ENCODE assay signal across 8 cellular contexts in the genomic region with DNA sequence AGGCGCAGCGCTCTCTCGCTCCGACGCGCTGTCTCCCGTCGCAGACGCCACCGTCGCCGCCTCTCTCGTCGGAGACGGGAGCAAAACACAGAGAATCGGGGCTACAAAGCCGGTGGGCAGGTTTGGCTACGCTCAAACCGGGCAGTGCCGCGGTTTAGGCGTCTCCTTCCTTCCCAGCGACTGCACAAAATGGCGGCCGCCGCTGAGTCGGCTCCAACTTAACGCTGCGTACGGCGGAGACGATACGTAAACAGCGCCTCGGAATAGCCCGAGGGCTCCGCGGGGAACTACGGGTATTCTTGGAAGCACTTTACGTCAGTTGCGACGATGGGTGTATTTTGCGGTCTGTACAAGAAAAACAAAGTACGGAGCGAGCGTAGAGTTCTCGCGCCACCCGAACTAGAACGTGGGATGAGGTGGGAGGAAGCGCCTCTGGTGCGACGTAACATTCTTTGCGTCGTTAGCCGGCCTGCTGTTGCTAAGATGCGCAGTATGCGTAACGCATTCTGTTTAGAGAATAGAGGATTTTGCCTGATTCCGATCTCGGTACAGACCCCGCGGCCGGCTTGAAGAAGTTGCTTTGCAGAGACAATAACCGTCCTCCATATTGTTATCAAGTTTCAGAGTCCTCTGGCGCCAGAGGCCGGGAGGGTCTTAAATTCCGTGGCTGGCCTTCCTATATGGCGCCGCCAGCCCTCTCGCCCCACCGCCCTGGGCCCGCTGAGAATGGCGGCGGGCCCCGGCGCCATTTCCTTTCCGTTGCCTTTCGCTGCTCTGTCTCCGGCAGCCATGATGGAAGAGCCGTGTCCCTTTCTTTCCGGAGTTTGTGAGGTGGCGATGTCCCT. TPM values are rescaled to one million over a fixed set of nuclear protein-coding genes. Genes with fewer than 3 reads are reported as not detected.
A peak's percentile ranks its signal among the peaks of the same experiment; 100 is the strongest.
DNase-seq lines count a peak whose midpoint lies in the region; ATAC-seq and TF ChIP-seq lines count a peak whose summit lies in the region.

A gene (minus strand): TSS at position 194 of the 845 bp plus-strand sequence.

- TSS peak; percentile 78 for BruUV-seq in mammary epithelial cell (replicated peaks; lab: Mats Ljungman, UMichigan)

- H4K20me1 ChIP-seq in mammary epithelial cell (ENCODE audit: insufficient read depth, low read length), result peaks cover 4% of the 10 kb centered on the region

- intact Hi-C loops in mammary epithelial cell (cut with micrococcal nuclease), result loop anchor here (1.0 to 10.0 kb wide), 3 partner anchors 151 to 452 kb away; a partner anchor contains a TSS

- H3K36me3 ChIP-seq in WERI-Rb-1, result peaks cover 47% of the 10 kb centered on the region
- peaks cover 11% of the 10 kb centered on the region for H3K36me3 ChIP-seq in mammary epithelial cell (ENCODE audit: insufficient read depth, low read length)
- H3K36me3 ChIP-seq in iPS-20b (ENCODE audit: insufficient read depth, low read depth, low read length), result peaks cover 41% of the 10 kb centered on the region

- peak within 1 kb of the TSS; percentile 99 for H3K9ac ChIP-seq in mammary epithelial cell (ENCODE audit: insufficient read depth, low read length)
- H3K9ac ChIP-seq in iPS-20b (ENCODE audit: low read depth, low read length), result peak within 1 kb of the TSS; percentile 100

- DNase-seq in ACHN (peak; percentile 91), NCI-H2227 (lab: John Stamatoyannopoulos, UW; ENCODE audit: unreplicated experiment) (peak; percentile 95), WERI-Rb-1 (peak; percentile 90), mammary epithelial cell (peak; percentile 92)

- CTCF ChIA-PET in mammary epithelial cell (lab: Charles Lee; ENCODE audit: low non-redundant PET), result no interaction called here

- H3K4me1 ChIP-seq in mammary epithelial cell (ENCODE audit: insufficient read depth, low read length) (peaks cover 12% of the 10 kb centered on the region), iPS-20b (ENCODE audit: insufficient read depth, low read length) (peaks cover 11% of the 10 kb centered on the region)

- TF ChIP-seq CTCF in WERI-Rb-1 (IDR thresholded peaks at IDR 0.05; ENCODE audit: low read depth, low read length), result no peak
- no peak for TF ChIP-seq CTCF in mammary epithelial cell (conservative IDR thresholded peaks at IDR 0.05 in 1 of 2, IDR thresholded peaks at IDR 0.05 in 1 of 2; ENCODE audit: extremely low read depth in 1 of 2, insufficient read depth in 1 of 2, low read depth in 1 of 2, low read length in 2 of 2)

- H3K27ac ChIP-seq in WERI-Rb-1, result peak within 1 kb of the TSS; percentile 100
- peak within 1 kb of the TSS; percentile 98 for H3K27ac ChIP-seq in mammary epithelial cell (ENCODE audit: insufficient read depth, low read depth, low read length)
- peak within 1 kb of the TSS; percentile 91 for H3K27ac ChIP-seq in iPS-20b (ENCODE audit: low read length)
- H3K27ac ChIP-seq in skin epidermis, result peak within 1 kb of the TSS; percentile 89 to 100 (median 100)

- peaks cover 48% of the 10 kb centered on the region for H3K79me2 ChIP-seq in mammary epithelial cell (ENCODE audit: insufficient read depth, low read length)

- dilution Hi-C loops in mammary epithelial cell (cut with HindIII; ENCODE audit: low sequenced_read_pairs), result no loop called here

- in situ Hi-C loops in ACHN (cut with HindIII; ENCODE audit: low pct_ligation_motif_present, low pct_unique_long_range_greater_than_20kb, low sequenced_read_pairs) (no loop called here), mammary epithelial cell (cut with MboI; ENCODE audit: low sequenced_read_pairs in 2 of 2) (no loop called here)

- H3K4me2 ChIP-seq in mammary epithelial cell (ENCODE audit: insufficient read depth, low read depth, low read length), result peak within 1 kb of the TSS; percentile 90

- WGBS in mammary epithelial cell (ENCODE audit: low coverage, missing lambda C conversion rate), result 2% methylated on average over 32 of the region's 83 CpGs

- H3K4me3 ChIP-seq in WERI-Rb-1 (ENCODE audit: low read depth, low read length), result peak within 1 kb of the TSS; percentile 97
- H3K4me3 ChIP-seq in mammary epithelial cell (replicated peaks in 1 of 3; ENCODE audit: insufficient read depth in 1 of 3, low read depth in 2 of 3, low read length in 3 of 3), result peak within 1 kb of the TSS; percentile 83 to 96 (median 90)
- H3K4me3 ChIP-seq in iPS-20b (ENCODE audit: low read length), result peak within 1 kb of the TSS; percentile 95
- H3K4me3 ChIP-seq in skin epidermis, result peak within 1 kb of the TSS; percentile 68 to 97 (median 87)

- peak within 1 kb of the TSS; percentile 86 for H2AFZ ChIP-seq in mammary epithelial cell (ENCODE audit: low read depth, low read length)

- H3K27me3 ChIP-seq in WERI-Rb-1 (ENCODE audit: insufficient read depth, low read depth, severe bottlenecking) (no peaks in the 10 kb centered on the region), mammary epithelial cell (ENCODE audit: insufficient read depth, low read length) (no peaks in the 10 kb centered on the region), iPS-20b (ENCODE audit: insufficient read depth, low read length) (no peaks in the 10 kb centered on the region)

- no peaks in the 10 kb centered on the region for H3K9me3 ChIP-seq in WERI-Rb-1 (ENCODE audit: severe bottlenecking)
- no peaks in the 10 kb centered on the region for H3K9me3 ChIP-seq in mammary epithelial cell (replicated peaks; ENCODE audit: insufficient read depth, low read length)
- no peaks in the 10 kb centered on the region for H3K9me3 ChIP-seq in iPS-20b (ENCODE audit: insufficient read depth, low read depth, low read length)

- ATAC-seq in GM18873 (IDR thresholded peaks at IDR 0.05; ENCODE audit: low FRiP score, unreplicated experiment), result peak; percentile 86
- peak; percentile 76 for ATAC-seq in HG03139 (IDR thresholded peaks at IDR 0.05; ENCODE audit: unreplicated experiment)

RNA-seq across cellular contexts. Expression of the gene that starts here (rescaled TPM):
- 100 to 1,000 TPM; 235 to 405 TPM for total RNA-seq in mammary epithelial cell
- 162 TPM for polyA plus RNA-seq in mammary epithelial cell
- polyA minus RNA-seq in mammary epithelial cell, result 270 TPM

Comparison
In these comparisons a context has a peak if more than half of its experiments do, and no peak if none do; other contexts are left out.
1. Peak in every context shown above with its lines: DNase-seq, ATAC-seq, H3K4me3 ChIP-seq and H3K27ac ChIP-seq.